Comparison of ENCODE assay signal across 27 cellular contexts in the genomic region with DNA sequence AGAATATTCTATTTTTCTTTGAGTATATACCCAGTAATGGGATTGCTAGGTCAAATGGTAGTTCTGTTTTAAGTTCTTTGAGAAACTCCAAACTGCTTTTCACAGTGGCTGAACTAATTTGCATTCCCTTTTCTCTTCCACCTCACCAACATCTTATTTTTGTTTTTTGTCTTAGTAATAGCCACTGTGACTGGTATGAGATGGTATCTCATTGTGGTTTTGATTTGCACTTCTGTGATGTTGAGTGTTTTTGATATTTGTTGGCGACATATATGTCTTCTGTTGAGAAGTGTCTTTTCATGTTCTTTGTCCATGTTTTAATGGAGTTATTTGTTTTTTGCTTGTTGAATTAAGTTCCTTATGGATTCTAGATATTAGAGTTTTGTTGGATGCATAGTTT. TPM values are rescaled to one million over a fixed set of nuclear protein-coding genes. Genes with fewer than 3 reads are reported as not detected.
"Had no signal": no experiment of that assay in that cellular context is flagged by ENCODE, and none has a peak within 500 bp of the region (broad histone marks: within the 10 kb centered on the region; RNA-seq: fewer than 3 reads in every experiment).

No MANE protein-coding gene starts in this region.

- H3K4me1 Mint-ChIP-seq: nephron progenitor cell had no signal

- DNase-seq: activated CD4-positive, alpha-beta memory T cell treated with anti-CD3 and anti-CD28 coated beads, Interleukin-2, amount 10 ng/mL, durations not matched to agents 7 days and 5 days; activated CD4-positive, alpha-beta T cell treated with anti-CD3 and anti-CD28 coated beads for 36 hours; activated effector memory CD4-positive, alpha-beta T cell treated with Interleukin-2 at 50 U/mL for 16 hours; activated T-cell treated with anti-CD3 and anti-CD28 coated beads, Interleukin-2, amount 50 U/mL, for 1 hour; amygdala; dorsolateral prefrontal cortex; endodermal cell; foreskin fibroblast; hippocampal formation; islet precursor cell; left colon; lower lobe of right lung; nephron progenitor cell; nucleus accumbens; sigmoid colon; stimulated activated CD4-positive, alpha-beta T cell treated with anti-CD3 and anti-CD28 coated beads, Interleukin-4, amount 100 ng/mL, for 24 hours; T-helper 1 cell; thyroid gland; WERI-Rb-1 had no signal

- H3K27ac Mint-ChIP-seq: activated CD4-positive, alpha-beta memory T cell treated with anti-CD3 and anti-CD28 coated beads, Interleukin-2, amount 10 ng/mL, durations not matched to agents 7 days and 5 days; activated CD4-positive, alpha-beta T cell treated with anti-CD3 and anti-CD28 coated beads for 36 hours; activated naive CD4-positive, alpha-beta T cell treated with anti-CD3 and anti-CD28 coated beads, Interleukin-2, amount 50 U/mL, for 72 hours; endodermal cell; nephron progenitor cell; stimulated activated memory B cell treated with anti-CD40 and anti-IgM and Interleukin-4, amounts not matched to agents 10 μg/mL and 1 μg/mL and 100 μg/mL, for 72 hours had no signal

- ATAC-seq: activated CD4-positive, alpha-beta T cell treated with anti-CD3 and anti-CD28 coated beads for 36 hours; activated naive CD4-positive, alpha-beta T cell treated with anti-CD3 and anti-CD28 coated beads, Interleukin-2, amount 50 U/mL, for 72 hours; left colon; lower lobe of right lung; SK-N-SH treated with all-trans-retinoic acid at 6 μM for 48 hours; stimulated activated memory B cell treated with anti-CD40 and anti-IgM and Interleukin-4, amounts not matched to agents 10 μg/mL and 1 μg/mL and 100 μg/mL, for 72 hours had no signal

- H3K4me3 Mint-ChIP-seq: activated CD4-positive, alpha-beta memory T cell treated with anti-CD3 and anti-CD28 coated beads, Interleukin-2, amount 10 ng/mL, durations not matched to agents 7 days and 5 days; activated CD4-positive, alpha-beta T cell treated with anti-CD3 and anti-CD28 coated beads for 36 hours; endodermal cell; nephron progenitor cell; stimulated activated memory B cell treated with anti-CD40 and anti-IgM and Interleukin-4, amounts not matched to agents 10 μg/mL and 1 μg/mL and 100 μg/mL, for 72 hours had no signal

- H3K27me3 Mint-ChIP-seq: activated CD4-positive, alpha-beta memory T cell treated with anti-CD3 and anti-CD28 coated beads, Interleukin-2, amount 10 ng/mL, durations not matched to agents 7 days and 5 days; activated CD4-positive, alpha-beta T cell treated with anti-CD3 and anti-CD28 coated beads for 36 hours; stimulated activated memory B cell treated with anti-CD40 and anti-IgM and Interleukin-4, amounts not matched to agents 10 μg/mL and 1 μg/mL and 100 μg/mL, for 72 hours had no signal

RNA-seq across cellular contexts. Expression of a gene that starts 27.8 kb away (rescaled TPM):
- total RNA-seq: activated CD4-positive, alpha-beta memory T cell treated with anti-CD3 and anti-CD28 coated beads, Interleukin-2, amount 10 ng/mL, durations not matched to agents 7 days and 5 days; activated CD4-positive, alpha-beta T cell treated with anti-CD3 and anti-CD28 coated beads for 36 hours; activated naive CD4-positive, alpha-beta T cell treated with anti-CD3 and anti-CD28 coated beads, Interleukin-2, amount 50 U/mL, for 72 hours; cardiac muscle cell; dorsolateral prefrontal cortex; endodermal cell; left colon; lower lobe of right lung; mesenteric fat pad; renal cortical epithelial cell; sigmoid colon; subcutaneous adipose tissue; thyroid gland; ureter had no signal
